13 cellular contexts compared by ENCODE assay signal in the genomic region with DNA sequence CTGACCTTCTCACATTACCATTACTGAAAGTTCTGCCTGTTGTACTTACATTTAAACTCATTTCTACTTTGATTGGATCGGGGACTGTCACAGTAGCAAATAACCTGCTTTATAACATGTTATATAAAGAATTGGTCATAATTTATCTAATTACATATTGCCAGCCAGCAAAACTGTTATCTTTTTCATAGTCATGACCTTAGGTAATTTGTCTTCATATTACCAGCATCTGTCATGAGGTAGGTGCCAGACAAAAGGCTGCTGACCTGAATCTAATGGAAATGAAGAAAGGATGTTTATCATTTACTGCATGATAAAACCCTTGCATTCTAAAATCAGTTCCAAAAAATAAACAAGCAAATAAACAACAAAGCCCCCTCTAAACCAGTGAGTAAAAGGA.
DNase-seq lines count a peak whose midpoint lies in the region; ATAC-seq and TF ChIP-seq lines count a peak whose summit lies in the region.
"Had no signal": no experiment of that assay in that cellular context is flagged by ENCODE, and none has a peak within 500 bp of the region (broad histone marks: within the 10 kb centered on the region; RNA-seq: fewer than 3 reads in every experiment).

No MANE protein-coding gene starts in this region.

- H3K9ac ChIP-seq in SK-N-SH, result no peak overlapping the region

- H3K9me3 ChIP-seq in SK-N-SH, result no peaks in the 10 kb centered on the region

- H3K36me3 ChIP-seq in SK-N-SH (replicated peaks in 1 of 2; ENCODE audit: control insufficient read depth in 1 of 2, insufficient read depth in 2 of 2, low read length in 1 of 2), result no peaks in the 10 kb centered on the region

- POLR2A ChIA-PET in SK-N-SH (lab: Yijun Ruan, JAX), result no interaction called here
- POLR2A ChIA-PET in activated CD4-positive, alpha-beta memory T cell treated with anti-CD3 and anti-CD28 coated beads, Interleukin-2, amount 10 ng/mL, durations not matched to agents 7 days and 5 days (lab: Charles Lee), result no interaction called here

- CTCF ChIA-PET in SK-N-SH (lab: Yijun Ruan, JAX), result interaction anchor here (0.6 to 0.7 kb wide), 2 partner anchors 17 to 178 kb away, joined by 3 read pairs; no protein-coding TSS in a partner anchor
- CTCF ChIA-PET in activated CD4-positive, alpha-beta memory T cell treated with anti-CD3 and anti-CD28 coated beads, Interleukin-2, amount 10 ng/mL, durations not matched to agents 7 days and 5 days (lab: Charles Lee), result no interaction called here

- H3K9me2 ChIP-seq in SK-N-SH, result no peaks in the 10 kb centered on the region

- H3K27me3 Mint-ChIP-seq in type B pancreatic cell (no peaks in the 10 kb centered on the region), endothelial cell (ENCODE audit: unreplicated experiment) (no peaks in the 10 kb centered on the region)
- H3K27me3 Mint-ChIP-seq in activated CD4-positive, alpha-beta memory T cell treated with anti-CD3 and anti-CD28 coated beads, Interleukin-2, amount 10 ng/mL, durations not matched to agents 7 days and 5 days, result no peaks in the 10 kb centered on the region
- H3K27me3 Mint-ChIP-seq: CD4-positive, alpha-beta memory T cell had no signal

- H3K4me3 ChIP-seq in SK-N-SH (ENCODE audit: low read depth in 2 of 2, low read length in 1 of 2), result no peak overlapping the region

- TF ChIP-seq EP300 in SK-N-SH (IDR thresholded peaks at IDR 0.05; ENCODE audit: borderline replicate concordance in 1 of 2, low read depth in 1 of 2, low read length in 1 of 2), result peak in 1 of 2 experiments; percentile 90; a peak in 2 of 4 replicates

- peaks cover 11 to 14% of the 10 kb centered on the region in 2 experiments; a peak in 3 of 4 replicates for H3K4me1 ChIP-seq in SK-N-SH (ENCODE audit: control insufficient read depth in 1 of 2, insufficient read depth in 2 of 2, low read depth in 1 of 2, low read length in 1 of 2)

- H3K4me2 ChIP-seq in SK-N-SH, result no peak overlapping the region

- H3K9me3 Mint-ChIP-seq in type B pancreatic cell, result no peaks in the 10 kb centered on the region
- H3K9me3 Mint-ChIP-seq in endothelial cell (ENCODE audit: unreplicated experiment), result no peaks in the 10 kb centered on the region
- H3K9me3 Mint-ChIP-seq in activated CD4-positive, alpha-beta memory T cell treated with anti-CD3 and anti-CD28 coated beads, Interleukin-2, amount 10 ng/mL, durations not matched to agents 7 days and 5 days, result no peaks in the 10 kb centered on the region

- no peaks in the 10 kb centered on the region for H3F3A ChIP-seq in SK-N-SH (replicated peaks; ENCODE audit: insufficient read depth)

- H3K27me3 ChIP-seq in SK-N-SH (ENCODE audit: insufficient read depth), result no peaks in the 10 kb centered on the region

- no peak for TF ChIP-seq CTCF in SK-N-SH (IDR thresholded peaks at IDR 0.05)
- no peak for TF ChIP-seq CTCF in type B pancreatic cell (conservative IDR thresholded peaks at IDR 0.05)
- TF ChIP-seq CTCF in endothelial cell (IDR thresholded peaks at IDR 0.05; ENCODE audit: unreplicated experiment), result no peak

- H3K36me3 Mint-ChIP-seq in type B pancreatic cell (no peaks in the 10 kb centered on the region), endothelial cell (ENCODE audit: low read depth, unreplicated experiment) (no peaks in the 10 kb centered on the region)
- H3K36me3 Mint-ChIP-seq in activated CD4-positive, alpha-beta memory T cell treated with anti-CD3 and anti-CD28 coated beads, Interleukin-2, amount 10 ng/mL, durations not matched to agents 7 days and 5 days (ENCODE audit: low read depth), result no peaks in the 10 kb centered on the region
- H3K36me3 Mint-ChIP-seq: CD4-positive, alpha-beta memory T cell had no signal

- 79% methylated on average over 1 of the region's 1 CpG for WGBS in SK-N-SH (ENCODE audit: low lambda C conversion rate)

- no peak overlapping the region for H3K27ac Mint-ChIP-seq in type B pancreatic cell
- H3K27ac Mint-ChIP-seq in endothelial cell (ENCODE audit: unreplicated experiment), result no peak overlapping the region
- no peak overlapping the region for H3K27ac Mint-ChIP-seq in activated CD4-positive, alpha-beta memory T cell treated with anti-CD3 and anti-CD28 coated beads, Interleukin-2, amount 10 ng/mL, durations not matched to agents 7 days and 5 days
- H3K27ac Mint-ChIP-seq: CD4-positive, alpha-beta memory T cell; HFFc6 had no signal

- no peak for ATAC-seq in SK-N-SH treated with all-trans-retinoic acid at 6 μM for 48 hours

- peak overlapping the region in 1 of 2 experiments; percentile 67; a peak in 1 of 4 replicates for H3K27ac ChIP-seq in SK-N-SH (ENCODE audit: low read depth in 2 of 2, low read length in 1 of 2)
- H3K27ac ChIP-seq: HL-60 had no signal

- H2AFZ ChIP-seq in SK-N-SH (ENCODE audit: low read depth), result no peak overlapping the region

- H3K4me3 Mint-ChIP-seq in type B pancreatic cell, result no peak overlapping the region
- H3K4me3 Mint-ChIP-seq in endothelial cell (ENCODE audit: unreplicated experiment), result no peak overlapping the region
- no peak overlapping the region for H3K4me3 Mint-ChIP-seq in activated CD4-positive, alpha-beta memory T cell treated with anti-CD3 and anti-CD28 coated beads, Interleukin-2, amount 10 ng/mL, durations not matched to agents 7 days and 5 days
- H3K4me3 Mint-ChIP-seq: CD4-positive, alpha-beta memory T cell; HFFc6 had no signal

- DNase-seq in SK-N-SH, result peak; percentile 3
- peak; percentile 35 for DNase-seq in NCI-H446 treated with DMSO at 0.1 percent for 48 hours (lab: John Stamatoyannopoulos, UW)
- peak; percentile 5 for DNase-seq in cerebellum (ENCODE audit: low spot score)
- DNase-seq in type B pancreatic cell (ENCODE audit: extremely low spot score, unreplicated experiment), result no peak
- DNase-seq in endothelial cell (ENCODE audit: low spot score), result no peak
- DNase-seq in activated CD4-positive, alpha-beta memory T cell treated with anti-CD3 and anti-CD28 coated beads, Interleukin-2, amount 10 ng/mL, durations not matched to agents 7 days and 5 days, result no peak
- DNase-seq: 8988T; CD4-positive, alpha-beta memory T cell; DND-41; GF-D8; HFFc6 had no signal

- H3K79me2 ChIP-seq in SK-N-SH (ENCODE audit: insufficient read depth), result no peaks in the 10 kb centered on the region

- no peaks in the 10 kb centered on the region for H4K20me1 ChIP-seq in SK-N-SH (ENCODE audit: insufficient read depth)

- no peaks in the 10 kb centered on the region for H3K4me1 Mint-ChIP-seq in type B pancreatic cell (ENCODE audit: unreplicated experiment)
- no peaks in the 10 kb centered on the region for H3K4me1 Mint-ChIP-seq in endothelial cell (ENCODE audit: unreplicated experiment)
- H3K4me1 Mint-ChIP-seq in activated CD4-positive, alpha-beta memory T cell treated with anti-CD3 and anti-CD28 coated beads, Interleukin-2, amount 10 ng/mL, durations not matched to agents 7 days and 5 days, result no peaks in the 10 kb centered on the region
- H3K4me1 Mint-ChIP-seq: CD4-positive, alpha-beta memory T cell had no signal

- TF ChIP-seq RAD21 in SK-N-SH (IDR thresholded peaks at IDR 0.05; ENCODE audit: low read length), result no peak

TF ChIP-seq in SK-N-SH, 30 proteins besides CTCF, POLR2A, EP300 and RAD21 (continues in another document):
- 0 out of 2 replicates have a peak, but pooled peaks have one; percentile 29 for TF ChIP-seq MXI1 (IDR thresholded peaks at IDR 0.05; ENCODE audit: low read depth, low read length)
- TF ChIP-seq, protein P1, sequence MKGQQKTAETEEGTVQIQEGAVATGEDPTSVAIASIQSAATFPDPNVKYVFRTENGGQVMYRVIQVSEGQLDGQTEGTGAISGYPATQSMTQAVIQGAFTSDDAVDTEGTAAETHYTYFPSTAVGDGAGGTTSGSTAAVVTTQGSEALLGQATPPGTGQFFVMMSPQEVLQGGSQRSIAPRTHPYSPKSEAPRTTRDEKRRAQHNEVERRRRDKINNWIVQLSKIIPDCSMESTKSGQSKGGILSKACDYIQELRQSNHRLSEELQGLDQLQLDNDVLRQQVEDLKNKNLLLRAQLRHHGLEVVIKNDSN (IDR thresholded peaks at IDR 0.05; ENCODE audit: borderline replicate concordance, low read depth), result no peak
- peak; percentile 38 for TF ChIP-seq CHD2 (IDR thresholded peaks at IDR 0.05; ENCODE audit: low read length, partially characterized antibody)
- peak; percentile 33; the same call in 1 of the 2 replicates for TF ChIP-seq RCOR1 (IDR thresholded peaks at IDR 0.05; ENCODE audit: low read length)
- TF ChIP-seq POLR2AphosphoS5 (IDR thresholded peaks at IDR 0.05; ENCODE audit: low read depth, low read length), result no peak
- TF ChIP-seq, protein P2, sequence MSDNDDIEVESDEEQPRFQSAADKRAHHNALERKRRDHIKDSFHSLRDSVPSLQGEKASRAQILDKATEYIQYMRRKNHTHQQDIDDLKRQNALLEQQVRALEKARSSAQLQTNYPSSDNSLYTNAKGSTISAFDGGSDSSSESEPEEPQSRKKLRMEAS (IDR thresholded peaks at IDR 0.05; ENCODE audit: low read depth), result no peak
- no peak for TF ChIP-seq SIN3A (IDR thresholded peaks at IDR 0.05; ENCODE audit: borderline replicate concordance, low read depth, low read length)

TF ChIP-seq in SK-N-SH treated with all-trans-retinoic acid at 6 μM for 48 hours, 23 proteins besides CTCF, POLR2A, EP300 and RAD21 (continues in another document):
- TF ChIP-seq ZFP30 (CRISPR knock-in tag; IDR thresholded peaks at IDR 0.05), result no peak
- TF ChIP-seq ZFP3 (CRISPR knock-in tag; IDR thresholded peaks at IDR 0.05), result no peak
- no peak for TF ChIP-seq PPARA (CRISPR knock-in tag; IDR thresholded peaks at IDR 0.05; ENCODE audit: borderline replicate concordance)
- TF ChIP-seq TCF4 (CRISPR knock-in tag; IDR thresholded peaks at IDR 0.05; ENCODE audit: borderline replicate concordance), result no peak
- TF ChIP-seq, protein P3, sequence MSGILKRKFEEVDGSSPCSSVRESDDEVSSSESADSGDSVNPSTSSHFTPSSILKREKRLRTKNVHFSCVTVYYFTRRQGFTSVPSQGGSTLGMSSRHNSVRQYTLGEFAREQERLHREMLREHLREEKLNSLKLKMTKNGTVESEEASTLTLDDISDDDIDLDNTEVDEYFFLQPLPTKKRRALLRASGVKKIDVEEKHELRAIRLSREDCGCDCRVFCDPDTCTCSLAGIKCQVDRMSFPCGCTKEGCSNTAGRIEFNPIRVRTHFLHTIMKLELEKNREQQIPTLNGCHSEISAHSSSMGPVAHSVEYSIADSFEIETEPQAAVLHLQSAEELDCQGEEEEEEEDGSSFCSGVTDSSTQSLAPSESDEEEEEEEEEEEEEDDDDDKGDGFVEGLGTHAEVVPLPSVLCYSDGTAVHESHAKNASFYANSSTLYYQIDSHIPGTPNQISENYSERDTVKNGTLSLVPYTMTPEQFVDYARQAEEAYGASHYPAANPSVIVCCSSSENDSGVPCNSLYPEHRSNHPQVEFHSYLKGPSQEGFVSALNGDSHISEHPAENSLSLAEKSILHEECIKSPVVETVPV (CRISPR knock-in tag; IDR thresholded peaks at IDR 0.05), result no peak

Comparison
In these comparisons a context has a peak if more than half of its experiments do, and no peak if none do; other contexts are left out.
1. DNase-seq: peak in SK-N-SH (single experiment), NCI-H446 treated with DMSO at 0.1 percent for 48 hours (single experiment) and cerebellum (single experiment); none in type B pancreatic cell (single experiment), endothelial cell (single experiment) and activated CD4-positive, alpha-beta memory T cell treated with anti-CD3 and anti-CD28 coated beads, Interleukin-2, amount 10 ng/mL, durations not matched to agents 7 days and 5 days (single experiment).